Comparison of ENCODE assay signal across 9 cellular contexts in the genomic region with DNA sequence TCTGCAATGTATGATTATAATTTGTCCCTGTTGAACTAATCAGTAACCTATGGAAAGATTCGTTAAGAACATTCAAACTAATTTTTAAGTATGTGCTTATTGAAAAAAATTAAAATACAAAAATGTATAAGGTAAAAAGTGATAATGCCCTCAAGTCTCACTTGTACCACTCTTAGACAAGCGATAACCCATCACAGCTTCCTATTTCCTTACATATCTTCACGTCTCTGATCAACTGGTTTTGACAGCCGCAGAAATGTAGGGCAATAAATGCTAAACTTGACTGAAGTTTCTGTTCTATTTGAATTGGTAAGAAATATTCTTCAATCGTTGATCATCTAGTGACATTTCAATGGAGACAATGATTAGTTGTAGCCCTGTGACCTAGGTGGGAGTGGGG.
"Had no signal": no experiment of that assay in that cellular context is flagged by ENCODE, and none has a peak within 500 bp of the region (broad histone marks: within the 10 kb centered on the region; RNA-seq: fewer than 3 reads in every experiment).

No MANE protein-coding gene starts in this region.

- H3K9ac ChIP-seq: GM23248 had no signal

- DNase-seq: GM23248, GOT3, H7, KBM-7 had no signal

- H3K9me3 Mint-ChIP-seq: IgD-negative memory B cell had no signal

- ATAC-seq: HCT116, HepG2 had no signal

- H3K27ac ChIP-seq: GM23248, HL-60 had no signal

- H3K27me3 Mint-ChIP-seq: IgD-negative memory B cell had no signal

- H3K9me3 ChIP-seq: HAP-1 had no signal

- H3K36me3 ChIP-seq: HAP-1 had no signal

- H2AFZ ChIP-seq: GM23248 had no signal

- H3K4me3 ChIP-seq: GM23248, HAP-1 had no signal
